Comparison of ENCODE assay signal across 29 cellular contexts in genomic region chr10:120138689-120139088, GRCh38.
"Had no signal": no experiment of that assay in that cellular context is flagged by ENCODE, and none has a peak within 500 bp of the region (broad histone marks: within the 10 kb centered on the region; RNA-seq: fewer than 3 reads in every experiment).

No MANE protein-coding gene starts in this region.

- H3K36me3 Mint-ChIP-seq: stimulated activated effector memory CD8-positive, alpha-beta T cell treated with anti-CD3 and anti-CD28 coated beads, Interleukin-12 subunit alpha, Interleukin-12 subunit beta, amount 100 ng/mL, for 72 hours; stimulated activated memory B cell treated with anti-CD40 and anti-IgM and Interleukin-4, amounts not matched to agents 10 μg/mL and 1 μg/mL and 100 μg/mL, for 72 hours; stimulated activated naive B cell treated with anti-CD40 and anti-IgM and Interleukin-4, amounts not matched to agents 10 μg/mL and 1 μg/mL and 100 μg/mL, for 72 hours; type B pancreatic cell had no signal

- H3K9me3 Mint-ChIP-seq: stimulated activated effector memory CD8-positive, alpha-beta T cell treated with anti-CD3 and anti-CD28 coated beads, Interleukin-12 subunit alpha, Interleukin-12 subunit beta, amount 100 ng/mL, for 72 hours; stimulated activated memory B cell treated with anti-CD40 and anti-IgM and Interleukin-4, amounts not matched to agents 10 μg/mL and 1 μg/mL and 100 μg/mL, for 72 hours; stimulated activated naive B cell treated with anti-CD40 and anti-IgM and Interleukin-4, amounts not matched to agents 10 μg/mL and 1 μg/mL and 100 μg/mL, for 72 hours; stimulated activated naive CD8-positive, alpha-beta T cell treated with anti-CD3 and anti-CD28 coated beads, Interleukin-15, amount 100 ng/mL, for 72 hours; stimulated activated naive CD8-positive, alpha-beta T cell treated with anti-CD3 and anti-CD28 coated beads, Interleukin-15, Interleukin-2, amounts not matched to agents 100 ng/mL and 50 ng/mL, for 24 hours; type B pancreatic cell had no signal

- DNase-seq: stimulated activated CD4-positive, alpha-beta T cell treated with anti-CD3 and anti-CD28 coated beads, Interleukin-2, amount 100 ng/mL, for 48 hours; stimulated activated CD4-positive, alpha-beta T cell treated with anti-CD3 and anti-CD28 coated beads, Interleukin-4, amount 100 ng/mL, for 1 hour; stimulated activated CD4-positive, alpha-beta T cell treated with anti-CD3 and anti-CD28 coated beads, Interleukin-4, amount 100 ng/mL, for 24 hours; stimulated activated CD4-positive, alpha-beta T cell treated with anti-CD3 and anti-CD28 coated beads, Interleukin-4, amount 100 ng/mL, for 4 hours; stimulated activated CD8-positive, alpha-beta memory T cell treated with anti-CD3 and anti-CD28 coated beads, Interleukin-4, amount 100 ng/mL, for 48 hours; stimulated activated naive B cell treated with anti-CD40 and anti-IgM and Interleukin-4, amounts not matched to agents 10 μg/mL and 1 μg/mL and 100 μg/mL, for 72 hours; stimulated activated naive CD4-positive, alpha-beta T cell; stimulated activated naive CD4-positive, alpha-beta T cell treated with Interleukin-2 at 50 U/mL for 16 hours; stimulated activated naive CD8-positive, alpha-beta T cell treated with anti-CD3 and anti-CD28 coated beads, Interleukin-15, amount 100 ng/mL, for 72 hours; stimulated activated naive CD8-positive, alpha-beta T cell treated with anti-CD3 and anti-CD28 coated beads, Interleukin-15, Interleukin-2, amounts not matched to agents 100 U/mL and 50 U/mL, for 24 hours; stomach; substantia nigra; testis; thyroid gland; tibial artery; transverse colon; trophoblast cell; upper lobe of left lung; upper lobe of right lung; uterus had no signal

- H3K27me3 ChIP-seq: suprapubic skin, testis, thyroid gland, tibial artery, tibial nerve, transverse colon, upper lobe of left lung, upper lobe of right lung, uterus, vagina had no signal

- H3K4me1 Mint-ChIP-seq: stimulated activated effector memory CD8-positive, alpha-beta T cell treated with anti-CD3 and anti-CD28 coated beads, Interleukin-12 subunit alpha, Interleukin-12 subunit beta, amount 100 ng/mL, for 72 hours; stimulated activated memory B cell treated with anti-CD40 and anti-IgM and Interleukin-4, amounts not matched to agents 10 μg/mL and 1 μg/mL and 100 μg/mL, for 72 hours; stimulated activated naive B cell treated with anti-CD40 and anti-IgM and Interleukin-4, amounts not matched to agents 10 μg/mL and 1 μg/mL and 100 μg/mL, for 72 hours; stimulated activated naive CD8-positive, alpha-beta T cell treated with anti-CD3 and anti-CD28 coated beads, Interleukin-15, amount 100 ng/mL, for 72 hours had no signal

- H3K36me3 ChIP-seq: stomach, suprapubic skin, thoracic aorta, thyroid gland, tibial artery, tibial nerve, transverse colon, upper lobe of left lung, upper lobe of right lung, uterus, vagina had no signal

- H3K9me3 ChIP-seq: stomach, suprapubic skin, testis, thoracic aorta, thyroid gland, tibial artery, tibial nerve, transverse colon, upper lobe of left lung, upper lobe of right lung, uterus, vagina had no signal

- H3K4me1 ChIP-seq: stomach, suprapubic skin, testis, thyroid gland, tibial artery, tibial nerve, transverse colon, upper lobe of left lung, upper lobe of right lung, uterus, vagina had no signal

- H3K27me3 Mint-ChIP-seq: stimulated activated naive CD8-positive, alpha-beta T cell treated with anti-CD3 and anti-CD28 coated beads, Interleukin-15, amount 100 ng/mL, for 72 hours had no signal

- ATAC-seq: stimulated activated effector memory CD8-positive, alpha-beta T cell treated with anti-CD3 and anti-CD28 coated beads, Interleukin-12 subunit alpha, Interleukin-12 subunit beta, amount 100 ng/mL, for 72 hours; stimulated activated memory B cell treated with anti-CD40 and anti-IgM and Interleukin-4, amounts not matched to agents 10 μg/mL and 1 μg/mL and 100 μg/mL, for 72 hours; stimulated activated naive B cell treated with anti-CD40 and anti-IgM and Interleukin-4, amounts not matched to agents 10 μg/mL and 1 μg/mL and 100 μg/mL, for 72 hours; stimulated activated naive CD8-positive, alpha-beta T cell treated with anti-CD3 and anti-CD28 coated beads, Interleukin-15, amount 100 ng/mL, for 72 hours; stimulated activated naive CD8-positive, alpha-beta T cell treated with anti-CD3 and anti-CD28 coated beads, Interleukin-15, Interleukin-2, amounts not matched to agents 100 U/mL and 50 U/mL, for 24 hours; upper lobe of right lung had no signal

- H3K27ac Mint-ChIP-seq: stimulated activated effector memory CD8-positive, alpha-beta T cell treated with anti-CD3 and anti-CD28 coated beads, Interleukin-12 subunit alpha, Interleukin-12 subunit beta, amount 100 ng/mL, for 72 hours; stimulated activated memory B cell treated with anti-CD40 and anti-IgM and Interleukin-4, amounts not matched to agents 10 μg/mL and 1 μg/mL and 100 μg/mL, for 72 hours; stimulated activated naive B cell treated with anti-CD40 and anti-IgM and Interleukin-4, amounts not matched to agents 10 μg/mL and 1 μg/mL and 100 μg/mL, for 72 hours; stimulated activated naive CD8-positive, alpha-beta T cell treated with anti-CD3 and anti-CD28 coated beads, Interleukin-15, amount 100 ng/mL, for 72 hours; stimulated activated naive CD8-positive, alpha-beta T cell treated with anti-CD3 and anti-CD28 coated beads, Interleukin-15, Interleukin-2, amounts not matched to agents 100 ng/mL and 50 ng/mL, for 24 hours; type B pancreatic cell had no signal

- H3K4me3 Mint-ChIP-seq: stimulated activated effector memory CD8-positive, alpha-beta T cell treated with anti-CD3 and anti-CD28 coated beads, Interleukin-12 subunit alpha, Interleukin-12 subunit beta, amount 100 ng/mL, for 72 hours; stimulated activated memory B cell treated with anti-CD40 and anti-IgM and Interleukin-4, amounts not matched to agents 10 μg/mL and 1 μg/mL and 100 μg/mL, for 72 hours; stimulated activated naive B cell treated with anti-CD40 and anti-IgM and Interleukin-4, amounts not matched to agents 10 μg/mL and 1 μg/mL and 100 μg/mL, for 72 hours; stimulated activated naive CD8-positive, alpha-beta T cell treated with anti-CD3 and anti-CD28 coated beads, Interleukin-15, amount 100 ng/mL, for 72 hours; stimulated activated naive CD8-positive, alpha-beta T cell treated with anti-CD3 and anti-CD28 coated beads, Interleukin-15, Interleukin-2, amounts not matched to agents 100 ng/mL and 50 ng/mL, for 24 hours; type B pancreatic cell had no signal

- FAIRE-seq: urothelium cell line had no signal

- H3K27ac ChIP-seq: stomach, suprapubic skin, testis, thoracic aorta, thyroid gland, tibial artery, tibial nerve, transverse colon, upper lobe of left lung, upper lobe of right lung, uterus, vagina had no signal

- H3K4me3 ChIP-seq: stomach, suprapubic skin, testis, thoracic aorta, thyroid gland, tibial artery, tibial nerve, transverse colon, upper lobe of left lung, upper lobe of right lung, uterus, vagina had no signal
